In the genomic region with DNA sequence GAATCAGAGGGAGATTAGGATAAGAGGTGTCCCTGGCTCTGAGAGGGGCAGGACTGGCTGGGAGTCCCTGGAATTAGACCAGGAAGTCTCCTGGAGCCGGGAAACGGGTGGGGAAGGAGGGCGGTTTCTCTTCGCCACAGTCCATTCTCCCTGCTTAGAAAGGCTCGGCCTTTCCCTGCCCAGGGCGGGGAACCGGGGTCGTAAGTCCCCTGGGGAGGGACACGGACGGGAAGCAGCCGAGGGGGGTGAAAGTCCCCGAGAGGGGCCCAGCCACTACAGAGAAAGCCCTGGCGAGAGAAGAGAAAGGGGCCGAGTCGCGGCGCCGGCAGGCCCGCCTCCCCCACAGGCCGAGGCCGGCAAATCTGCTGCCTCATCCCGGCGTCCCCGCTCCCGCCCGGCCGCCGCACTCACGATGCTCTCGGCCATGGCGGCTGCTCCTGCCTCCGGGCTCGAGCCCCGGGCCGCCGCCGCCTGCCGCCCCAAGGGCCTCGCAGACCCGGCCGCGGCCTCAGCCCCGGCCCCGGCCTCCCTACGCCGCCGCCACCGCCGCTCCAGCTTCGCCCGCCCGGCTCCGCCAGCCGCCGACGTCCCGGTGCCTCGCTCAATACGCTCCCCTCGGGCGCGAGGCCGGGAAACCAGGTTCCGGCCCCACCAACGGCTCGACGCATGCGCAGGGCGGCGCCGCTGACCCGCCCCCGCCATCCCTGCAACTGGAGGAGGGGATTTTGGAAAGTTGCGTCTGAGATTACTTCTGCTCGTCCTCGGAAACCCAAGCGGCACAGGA, we compare ENCODE assay signal across 1 cellular context.
TF ChIP-seq lines count a peak whose summit lies in the region.

A gene (minus strand): TSS at position 608 of the 784 bp plus-strand sequence. CDS start 182 bp downstream, at position 426.
A gene (plus strand): TSS at position 692 of the 784 bp plus-strand sequence. CDS start 5,217 bp downstream, outside the sequence.

TF ChIP-seq in K562, 482 proteins besides CTCF, POLR2A, EP300 and RAD21 (continued from another document and continues in another):
- TF ChIP-seq, protein P1, sequence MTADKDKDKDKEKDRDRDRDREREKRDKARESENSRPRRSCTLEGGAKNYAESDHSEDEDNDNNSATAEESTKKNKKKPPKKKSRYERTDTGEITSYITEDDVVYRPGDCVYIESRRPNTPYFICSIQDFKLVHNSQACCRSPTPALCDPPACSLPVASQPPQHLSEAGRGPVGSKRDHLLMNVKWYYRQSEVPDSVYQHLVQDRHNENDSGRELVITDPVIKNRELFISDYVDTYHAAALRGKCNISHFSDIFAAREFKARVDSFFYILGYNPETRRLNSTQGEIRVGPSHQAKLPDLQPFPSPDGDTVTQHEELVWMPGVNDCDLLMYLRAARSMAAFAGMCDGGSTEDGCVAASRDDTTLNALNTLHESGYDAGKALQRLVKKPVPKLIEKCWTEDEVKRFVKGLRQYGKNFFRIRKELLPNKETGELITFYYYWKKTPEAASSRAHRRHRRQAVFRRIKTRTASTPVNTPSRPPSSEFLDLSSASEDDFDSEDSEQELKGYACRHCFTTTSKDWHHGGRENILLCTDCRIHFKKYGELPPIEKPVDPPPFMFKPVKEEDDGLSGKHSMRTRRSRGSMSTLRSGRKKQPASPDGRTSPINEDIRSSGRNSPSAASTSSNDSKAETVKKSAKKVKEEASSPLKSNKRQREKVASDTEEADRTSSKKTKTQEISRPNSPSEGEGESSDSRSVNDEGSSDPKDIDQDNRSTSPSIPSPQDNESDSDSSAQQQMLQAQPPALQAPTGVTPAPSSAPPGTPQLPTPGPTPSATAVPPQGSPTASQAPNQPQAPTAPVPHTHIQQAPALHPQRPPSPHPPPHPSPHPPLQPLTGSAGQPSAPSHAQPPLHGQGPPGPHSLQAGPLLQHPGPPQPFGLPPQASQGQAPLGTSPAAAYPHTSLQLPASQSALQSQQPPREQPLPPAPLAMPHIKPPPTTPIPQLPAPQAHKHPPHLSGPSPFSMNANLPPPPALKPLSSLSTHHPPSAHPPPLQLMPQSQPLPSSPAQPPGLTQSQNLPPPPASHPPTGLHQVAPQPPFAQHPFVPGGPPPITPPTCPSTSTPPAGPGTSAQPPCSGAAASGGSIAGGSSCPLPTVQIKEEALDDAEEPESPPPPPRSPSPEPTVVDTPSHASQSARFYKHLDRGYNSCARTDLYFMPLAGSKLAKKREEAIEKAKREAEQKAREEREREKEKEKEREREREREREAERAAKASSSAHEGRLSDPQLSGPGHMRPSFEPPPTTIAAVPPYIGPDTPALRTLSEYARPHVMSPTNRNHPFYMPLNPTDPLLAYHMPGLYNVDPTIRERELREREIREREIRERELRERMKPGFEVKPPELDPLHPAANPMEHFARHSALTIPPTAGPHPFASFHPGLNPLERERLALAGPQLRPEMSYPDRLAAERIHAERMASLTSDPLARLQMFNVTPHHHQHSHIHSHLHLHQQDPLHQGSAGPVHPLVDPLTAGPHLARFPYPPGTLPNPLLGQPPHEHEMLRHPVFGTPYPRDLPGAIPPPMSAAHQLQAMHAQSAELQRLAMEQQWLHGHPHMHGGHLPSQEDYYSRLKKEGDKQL (CRISPR knock-in tag; IDR thresholded peaks at IDR 0.05; ENCODE audit: borderline replicate concordance): no peak
- peak; percentile 94 for TF ChIP-seq RBFOX2 (IDR thresholded peaks at IDR 0.05; ENCODE audit: low read depth, low read length)
- no peak for TF ChIP-seq NCOA6 (IDR thresholded peaks at IDR 0.05)
- no peak for TF ChIP-seq GATAD2A (IDR thresholded peaks at IDR 0.05)
- TF ChIP-seq XRCC4 (IDR thresholded peaks at IDR 0.05; ENCODE audit: extremely low read depth, insufficient read depth, insufficient read length): no peak
- no peak for TF ChIP-seq FIP1L1 (IDR thresholded peaks at IDR 0.05; ENCODE audit: low read depth, low read length, poor library complexity, severe bottlenecking)
- no peak for TF ChIP-seq TCF3 (CRISPR knock-in tag; IDR thresholded peaks at IDR 0.05)
- TF ChIP-seq E2F3 (CRISPR knock-in tag; IDR thresholded peaks at IDR 0.05): 0 out of 2 replicates have a peak, but pooled peaks have one; percentile 12
- TF ChIP-seq, protein P2, sequence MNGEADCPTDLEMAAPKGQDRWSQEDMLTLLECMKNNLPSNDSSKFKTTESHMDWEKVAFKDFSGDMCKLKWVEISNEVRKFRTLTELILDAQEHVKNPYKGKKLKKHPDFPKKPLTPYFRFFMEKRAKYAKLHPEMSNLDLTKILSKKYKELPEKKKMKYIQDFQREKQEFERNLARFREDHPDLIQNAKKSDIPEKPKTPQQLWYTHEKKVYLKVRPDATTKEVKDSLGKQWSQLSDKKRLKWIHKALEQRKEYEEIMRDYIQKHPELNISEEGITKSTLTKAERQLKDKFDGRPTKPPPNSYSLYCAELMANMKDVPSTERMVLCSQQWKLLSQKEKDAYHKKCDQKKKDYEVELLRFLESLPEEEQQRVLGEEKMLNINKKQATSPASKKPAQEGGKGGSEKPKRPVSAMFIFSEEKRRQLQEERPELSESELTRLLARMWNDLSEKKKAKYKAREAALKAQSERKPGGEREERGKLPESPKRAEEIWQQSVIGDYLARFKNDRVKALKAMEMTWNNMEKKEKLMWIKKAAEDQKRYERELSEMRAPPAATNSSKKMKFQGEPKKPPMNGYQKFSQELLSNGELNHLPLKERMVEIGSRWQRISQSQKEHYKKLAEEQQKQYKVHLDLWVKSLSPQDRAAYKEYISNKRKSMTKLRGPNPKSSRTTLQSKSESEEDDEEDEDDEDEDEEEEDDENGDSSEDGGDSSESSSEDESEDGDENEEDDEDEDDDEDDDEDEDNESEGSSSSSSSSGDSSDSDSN (IDR thresholded peaks at IDR 0.05; ENCODE audit: borderline replicate concordance in 1 of 2, low read depth in 2 of 2, low read length in 2 of 2): peak; percentile 56 to 72; a peak in 2 of 4 replicates
- TF ChIP-seq, protein P3, sequence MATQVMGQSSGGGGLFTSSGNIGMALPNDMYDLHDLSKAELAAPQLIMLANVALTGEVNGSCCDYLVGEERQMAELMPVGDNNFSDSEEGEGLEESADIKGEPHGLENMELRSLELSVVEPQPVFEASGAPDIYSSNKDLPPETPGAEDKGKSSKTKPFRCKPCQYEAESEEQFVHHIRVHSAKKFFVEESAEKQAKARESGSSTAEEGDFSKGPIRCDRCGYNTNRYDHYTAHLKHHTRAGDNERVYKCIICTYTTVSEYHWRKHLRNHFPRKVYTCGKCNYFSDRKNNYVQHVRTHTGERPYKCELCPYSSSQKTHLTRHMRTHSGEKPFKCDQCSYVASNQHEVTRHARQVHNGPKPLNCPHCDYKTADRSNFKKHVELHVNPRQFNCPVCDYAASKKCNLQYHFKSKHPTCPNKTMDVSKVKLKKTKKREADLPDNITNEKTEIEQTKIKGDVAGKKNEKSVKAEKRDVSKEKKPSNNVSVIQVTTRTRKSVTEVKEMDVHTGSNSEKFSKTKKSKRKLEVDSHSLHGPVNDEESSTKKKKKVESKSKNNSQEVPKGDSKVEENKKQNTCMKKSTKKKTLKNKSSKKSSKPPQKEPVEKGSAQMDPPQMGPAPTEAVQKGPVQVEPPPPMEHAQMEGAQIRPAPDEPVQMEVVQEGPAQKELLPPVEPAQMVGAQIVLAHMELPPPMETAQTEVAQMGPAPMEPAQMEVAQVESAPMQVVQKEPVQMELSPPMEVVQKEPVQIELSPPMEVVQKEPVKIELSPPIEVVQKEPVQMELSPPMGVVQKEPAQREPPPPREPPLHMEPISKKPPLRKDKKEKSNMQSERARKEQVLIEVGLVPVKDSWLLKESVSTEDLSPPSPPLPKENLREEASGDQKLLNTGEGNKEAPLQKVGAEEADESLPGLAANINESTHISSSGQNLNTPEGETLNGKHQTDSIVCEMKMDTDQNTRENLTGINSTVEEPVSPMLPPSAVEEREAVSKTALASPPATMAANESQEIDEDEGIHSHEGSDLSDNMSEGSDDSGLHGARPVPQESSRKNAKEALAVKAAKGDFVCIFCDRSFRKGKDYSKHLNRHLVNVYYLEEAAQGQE (CRISPR knock-in tag; IDR thresholded peaks at IDR 0.05; ENCODE audit: low read depth): peak; percentile 73
- TF ChIP-seq MECOM (CRISPR knock-in tag; IDR thresholded peaks at IDR 0.05): no peak
- peak in 2 of 3 experiments; percentile 80 to 81 for TF ChIP-seq YY1 (IDR thresholded peaks at IDR 0.05; ENCODE audit: borderline replicate concordance in 1 of 3, control insufficient read depth in 1 of 3, extremely low read depth in 1 of 3, insufficient read depth in 3 of 3, insufficient read length in 1 of 3, insufficient replicate concordance in 2 of 3, low read depth in 1 of 3, low read length in 2 of 3)
- peak; percentile 68 for TF ChIP-seq ETS2 (tag; IDR thresholded peaks at IDR 0.05; ENCODE audit: borderline replicate concordance, poor library complexity, severe bottlenecking)
- TF ChIP-seq ZBED1 (IDR thresholded peaks at IDR 0.05): no peak
- TF ChIP-seq, protein P4, sequence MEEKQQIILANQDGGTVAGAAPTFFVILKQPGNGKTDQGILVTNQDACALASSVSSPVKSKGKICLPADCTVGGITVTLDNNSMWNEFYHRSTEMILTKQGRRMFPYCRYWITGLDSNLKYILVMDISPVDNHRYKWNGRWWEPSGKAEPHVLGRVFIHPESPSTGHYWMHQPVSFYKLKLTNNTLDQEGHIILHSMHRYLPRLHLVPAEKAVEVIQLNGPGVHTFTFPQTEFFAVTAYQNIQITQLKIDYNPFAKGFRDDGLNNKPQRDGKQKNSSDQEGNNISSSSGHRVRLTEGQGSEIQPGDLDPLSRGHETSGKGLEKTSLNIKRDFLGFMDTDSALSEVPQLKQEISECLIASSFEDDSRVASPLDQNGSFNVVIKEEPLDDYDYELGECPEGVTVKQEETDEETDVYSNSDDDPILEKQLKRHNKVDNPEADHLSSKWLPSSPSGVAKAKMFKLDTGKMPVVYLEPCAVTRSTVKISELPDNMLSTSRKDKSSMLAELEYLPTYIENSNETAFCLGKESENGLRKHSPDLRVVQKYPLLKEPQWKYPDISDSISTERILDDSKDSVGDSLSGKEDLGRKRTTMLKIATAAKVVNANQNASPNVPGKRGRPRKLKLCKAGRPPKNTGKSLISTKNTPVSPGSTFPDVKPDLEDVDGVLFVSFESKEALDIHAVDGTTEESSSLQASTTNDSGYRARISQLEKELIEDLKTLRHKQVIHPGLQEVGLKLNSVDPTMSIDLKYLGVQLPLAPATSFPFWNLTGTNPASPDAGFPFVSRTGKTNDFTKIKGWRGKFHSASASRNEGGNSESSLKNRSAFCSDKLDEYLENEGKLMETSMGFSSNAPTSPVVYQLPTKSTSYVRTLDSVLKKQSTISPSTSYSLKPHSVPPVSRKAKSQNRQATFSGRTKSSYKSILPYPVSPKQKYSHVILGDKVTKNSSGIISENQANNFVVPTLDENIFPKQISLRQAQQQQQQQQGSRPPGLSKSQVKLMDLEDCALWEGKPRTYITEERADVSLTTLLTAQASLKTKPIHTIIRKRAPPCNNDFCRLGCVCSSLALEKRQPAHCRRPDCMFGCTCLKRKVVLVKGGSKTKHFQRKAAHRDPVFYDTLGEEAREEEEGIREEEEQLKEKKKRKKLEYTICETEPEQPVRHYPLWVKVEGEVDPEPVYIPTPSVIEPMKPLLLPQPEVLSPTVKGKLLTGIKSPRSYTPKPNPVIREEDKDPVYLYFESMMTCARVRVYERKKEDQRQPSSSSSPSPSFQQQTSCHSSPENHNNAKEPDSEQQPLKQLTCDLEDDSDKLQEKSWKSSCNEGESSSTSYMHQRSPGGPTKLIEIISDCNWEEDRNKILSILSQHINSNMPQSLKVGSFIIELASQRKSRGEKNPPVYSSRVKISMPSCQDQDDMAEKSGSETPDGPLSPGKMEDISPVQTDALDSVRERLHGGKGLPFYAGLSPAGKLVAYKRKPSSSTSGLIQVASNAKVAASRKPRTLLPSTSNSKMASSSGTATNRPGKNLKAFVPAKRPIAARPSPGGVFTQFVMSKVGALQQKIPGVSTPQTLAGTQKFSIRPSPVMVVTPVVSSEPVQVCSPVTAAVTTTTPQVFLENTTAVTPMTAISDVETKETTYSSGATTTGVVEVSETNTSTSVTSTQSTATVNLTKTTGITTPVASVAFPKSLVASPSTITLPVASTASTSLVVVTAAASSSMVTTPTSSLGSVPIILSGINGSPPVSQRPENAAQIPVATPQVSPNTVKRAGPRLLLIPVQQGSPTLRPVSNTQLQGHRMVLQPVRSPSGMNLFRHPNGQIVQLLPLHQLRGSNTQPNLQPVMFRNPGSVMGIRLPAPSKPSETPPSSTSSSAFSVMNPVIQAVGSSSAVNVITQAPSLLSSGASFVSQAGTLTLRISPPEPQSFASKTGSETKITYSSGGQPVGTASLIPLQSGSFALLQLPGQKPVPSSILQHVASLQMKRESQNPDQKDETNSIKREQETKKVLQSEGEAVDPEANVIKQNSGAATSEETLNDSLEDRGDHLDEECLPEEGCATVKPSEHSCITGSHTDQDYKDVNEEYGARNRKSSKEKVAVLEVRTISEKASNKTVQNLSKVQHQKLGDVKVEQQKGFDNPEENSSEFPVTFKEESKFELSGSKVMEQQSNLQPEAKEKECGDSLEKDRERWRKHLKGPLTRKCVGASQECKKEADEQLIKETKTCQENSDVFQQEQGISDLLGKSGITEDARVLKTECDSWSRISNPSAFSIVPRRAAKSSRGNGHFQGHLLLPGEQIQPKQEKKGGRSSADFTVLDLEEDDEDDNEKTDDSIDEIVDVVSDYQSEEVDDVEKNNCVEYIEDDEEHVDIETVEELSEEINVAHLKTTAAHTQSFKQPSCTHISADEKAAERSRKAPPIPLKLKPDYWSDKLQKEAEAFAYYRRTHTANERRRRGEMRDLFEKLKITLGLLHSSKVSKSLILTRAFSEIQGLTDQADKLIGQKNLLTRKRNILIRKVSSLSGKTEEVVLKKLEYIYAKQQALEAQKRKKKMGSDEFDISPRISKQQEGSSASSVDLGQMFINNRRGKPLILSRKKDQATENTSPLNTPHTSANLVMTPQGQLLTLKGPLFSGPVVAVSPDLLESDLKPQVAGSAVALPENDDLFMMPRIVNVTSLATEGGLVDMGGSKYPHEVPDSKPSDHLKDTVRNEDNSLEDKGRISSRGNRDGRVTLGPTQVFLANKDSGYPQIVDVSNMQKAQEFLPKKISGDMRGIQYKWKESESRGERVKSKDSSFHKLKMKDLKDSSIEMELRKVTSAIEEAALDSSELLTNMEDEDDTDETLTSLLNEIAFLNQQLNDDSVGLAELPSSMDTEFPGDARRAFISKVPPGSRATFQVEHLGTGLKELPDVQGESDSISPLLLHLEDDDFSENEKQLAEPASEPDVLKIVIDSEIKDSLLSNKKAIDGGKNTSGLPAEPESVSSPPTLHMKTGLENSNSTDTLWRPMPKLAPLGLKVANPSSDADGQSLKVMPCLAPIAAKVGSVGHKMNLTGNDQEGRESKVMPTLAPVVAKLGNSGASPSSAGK (IDR thresholded peaks at IDR 0.05): no peak
- TF ChIP-seq NFYB (IDR thresholded peaks at IDR 0.05; ENCODE audit: extremely low read depth, insufficient read length): no peak
- TF ChIP-seq ZNF212 (CRISPR knock-in tag; IDR thresholded peaks at IDR 0.05): no peak
- no peak for TF ChIP-seq KDM2B (CRISPR knock-in tag; IDR thresholded peaks at IDR 0.05)
- TF ChIP-seq CHCHD3 (CRISPR knock-in tag; IDR thresholded peaks at IDR 0.05): no peak
- TF ChIP-seq, protein P5, sequence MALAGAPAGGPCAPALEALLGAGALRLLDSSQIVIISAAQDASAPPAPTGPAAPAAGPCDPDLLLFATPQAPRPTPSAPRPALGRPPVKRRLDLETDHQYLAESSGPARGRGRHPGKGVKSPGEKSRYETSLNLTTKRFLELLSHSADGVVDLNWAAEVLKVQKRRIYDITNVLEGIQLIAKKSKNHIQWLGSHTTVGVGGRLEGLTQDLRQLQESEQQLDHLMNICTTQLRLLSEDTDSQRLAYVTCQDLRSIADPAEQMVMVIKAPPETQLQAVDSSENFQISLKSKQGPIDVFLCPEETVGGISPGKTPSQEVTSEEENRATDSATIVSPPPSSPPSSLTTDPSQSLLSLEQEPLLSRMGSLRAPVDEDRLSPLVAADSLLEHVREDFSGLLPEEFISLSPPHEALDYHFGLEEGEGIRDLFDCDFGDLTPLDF (CRISPR knock-in tag; IDR thresholded peaks at IDR 0.05): no peak
- no peak for TF ChIP-seq ZNF143 (CRISPR knock-in tag; IDR thresholded peaks at IDR 0.05)
- peak; percentile 61 for TF ChIP-seq C11orf30 (IDR thresholded peaks at IDR 0.05; ENCODE audit: low read depth)
